Comparison of ENCODE assay signal across 19 cellular contexts in the genomic region with DNA sequence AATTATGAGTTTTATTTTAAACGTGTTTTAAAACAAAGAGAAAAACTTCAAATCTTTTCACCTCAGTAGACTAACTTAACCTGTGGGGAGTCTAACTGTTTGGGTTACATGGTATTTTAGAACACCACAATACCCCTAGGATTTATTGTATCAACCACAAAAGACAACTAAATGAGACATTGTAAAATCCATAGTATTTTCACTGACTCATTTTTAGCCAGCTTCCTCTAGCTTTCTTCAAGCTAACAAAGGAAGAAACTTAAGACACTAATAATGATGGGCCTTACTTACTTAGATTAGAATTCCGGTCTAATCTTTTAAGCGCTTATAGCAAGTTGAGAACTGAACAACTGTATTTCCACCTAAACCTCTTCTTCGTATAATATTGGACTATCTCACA.
A peak's percentile ranks its signal among the peaks of the same experiment; 100 is the strongest.
DNase-seq lines count a peak whose midpoint lies in the region; ATAC-seq and TF ChIP-seq lines count a peak whose summit lies in the region.
"Had no signal": no experiment of that assay in that cellular context is flagged by ENCODE, and none has a peak within 500 bp of the region (broad histone marks: within the 10 kb centered on the region; RNA-seq: fewer than 3 reads in every experiment).

No MANE protein-coding gene starts in this region.

- no peaks in the 10 kb centered on the region for H3K27me3 ChIP-seq in IMR-90 (ENCODE audit: control insufficient read depth, insufficient read depth, low read length)
- H3K27me3 ChIP-seq in osteoblast (ENCODE audit: insufficient read depth, low read length): no peaks in the 10 kb centered on the region
- H3K27me3 ChIP-seq: MG63 had no signal

- TF ChIP-seq POLR2A in IMR-90 (IDR thresholded peaks at IDR 0.05; ENCODE audit: low read depth, low read length): no peak

- BruUV-seq in IMR-90 (replicated peaks; lab: Mats Ljungman, UMichigan): no TSS peak

- no peak overlapping the region for H2AK5ac ChIP-seq in IMR-90 (ENCODE audit: low read depth, low read length)

- WGBS in IMR-90 (ENCODE audit: extremely low coverage in 2 of 2, insufficient read length in 1 of 2), 2 experiments: no CpG with 5 or more reads among the region's 4 CpGs

- ATAC-seq in IMR-90 (ENCODE audit: low read depth): no peak
- no peak for ATAC-seq in activated naive CD4-positive, alpha-beta T cell treated with anti-CD3 and anti-CD28 coated beads, Interleukin-2, amount 50 U/mL, for 72 hours
- ATAC-seq: A549, K562 had no signal

- no peak overlapping the region for H2BK20ac ChIP-seq in IMR-90 (ENCODE audit: low read depth, low read length)

- POLR2A ChIA-PET in IMR-90 (lab: Charles Lee; ENCODE audit: unreplicated experiment): no interaction called here

- H3K56ac ChIP-seq in IMR-90 (ENCODE audit: extremely low read depth, insufficient read depth, low read length): no peak overlapping the region

- no peak overlapping the region for H3K27ac Mint-ChIP-seq in activated naive CD4-positive, alpha-beta T cell treated with anti-CD3 and anti-CD28 coated beads, Interleukin-2, amount 50 U/mL, for 72 hours
- H3K27ac Mint-ChIP-seq: CD14-positive monocyte had no signal

- H4K91ac ChIP-seq in IMR-90 (ENCODE audit: insufficient read depth, low read depth, low read length): no peak overlapping the region

- H3K4me1 ChIP-seq in IMR-90 (ENCODE audit: control insufficient read depth, insufficient read depth, low read length) (no peaks in the 10 kb centered on the region), osteoblast (ENCODE audit: insufficient read depth, low read length) (peaks cover 13% of the 10 kb centered on the region)
- H3K4me1 ChIP-seq: A549 had no signal

- no peak overlapping the region for H2BK120ac ChIP-seq in IMR-90 (ENCODE audit: low read depth, low read length)

- no peak overlapping the region for H3K4ac ChIP-seq in IMR-90 (ENCODE audit: low read depth, low read length)

- H3K14ac ChIP-seq in IMR-90 (replicated peaks; ENCODE audit: low read depth, low read length): no peak overlapping the region

- H3K79me1 ChIP-seq in IMR-90 (ENCODE audit: low read depth in 1 of 2, low read length in 2 of 2): no peaks in the 10 kb centered on the region

- no peak overlapping the region for H3K18ac ChIP-seq in IMR-90 (ENCODE audit: low read depth, low read length)

- no peak overlapping the region for H2AK9ac ChIP-seq in IMR-90 (replicated peaks; ENCODE audit: low read depth, low read length, poor library complexity)

- H3K23ac ChIP-seq in IMR-90 (ENCODE audit: low read depth, low read length): no peak overlapping the region

- H2AFZ ChIP-seq in IMR-90 (replicated peaks; ENCODE audit: low read length, poor library complexity): no peak overlapping the region
- no peak overlapping the region for H2AFZ ChIP-seq in osteoblast (ENCODE audit: low read length)

- no peak overlapping the region for H3K9ac ChIP-seq in IMR-90 (ENCODE audit: low read depth, low read length)

- DNase-seq in AG10803 (ENCODE audit: low read depth): peak; percentile 0
- peak; percentile 33 for DNase-seq in IMR-90
- peak; percentile 58 for DNase-seq in astrocyte of the spinal cord (ENCODE audit: low read depth, low spot score)
- no peak for DNase-seq in osteoblast (ENCODE audit: insufficient read length, low spot score, missing footprints)
- no peak for DNase-seq in DMS153 (lab: John Stamatoyannopoulos, UW)
- DNase-seq in activated naive CD4-positive, alpha-beta T cell treated with anti-CD3 and anti-CD28 coated beads, Interleukin-2, amount 50 U/mL, for 72 hours (ENCODE audit: low spot score in 2 of 2): no peak
- no peak for DNase-seq in NCI-H1092 (lab: John Stamatoyannopoulos, UW)
- DNase-seq in NCI-H2227 treated with DMSO at 0.1 percent for 48 hours (lab: John Stamatoyannopoulos, UW): no peak
- DNase-seq: AML-193; DMS 273 treated with DMSO at 0.1 percent for 48 hours; MG63; NCI-H1092 treated with DMSO at 0.1 percent for 48 hours; NCI-H526; NK-92 treated with Interleukin-12 subunit alpha and Interleukin-12 subunit beta, amount 100 ng/mL, for 24 hours; SIG-M5 had no signal

- H3K36me3 ChIP-seq in IMR-90 (ENCODE audit: control insufficient read depth, insufficient read depth, low read length) (no peaks in the 10 kb centered on the region), osteoblast (ENCODE audit: insufficient read depth, low read length) (no peaks in the 10 kb centered on the region)
- H3K36me3 ChIP-seq: MG63 had no signal

- H2BK5ac ChIP-seq in IMR-90 (ENCODE audit: low read depth, low read length, poor library complexity, severe bottlenecking): no peak overlapping the region

- H3K27ac ChIP-seq in IMR-90 (ENCODE audit: insufficient read depth, low read length) (no peak overlapping the region), osteoblast (ENCODE audit: low read depth, low read length) (peak overlapping the region; percentile 69)
- H3K27ac ChIP-seq: A549, HL-60 had no signal

- no peak overlapping the region for H2BK15ac ChIP-seq in IMR-90 (ENCODE audit: low read depth, low read length)

- H3K4me2 ChIP-seq in IMR-90 (ENCODE audit: low read depth, low read length): no peak overlapping the region
- peak overlapping the region; percentile 55 for H3K4me2 ChIP-seq in osteoblast (ENCODE audit: insufficient read depth, low read length)
- H3K4me2 ChIP-seq: A549 had no signal

- H3K9me3 ChIP-seq in IMR-90 (ENCODE audit: control insufficient read depth, insufficient read depth, low read length) (no peaks in the 10 kb centered on the region), osteoblast (ENCODE audit: low read depth, low read length) (no peaks in the 10 kb centered on the region)
- H3K9me3 ChIP-seq: A549, MG63 had no signal

- no peak overlapping the region for H4K8ac ChIP-seq in IMR-90 (ENCODE audit: low read depth in 2 of 2, low read length in 2 of 2)

- H3K36me3 Mint-ChIP-seq in activated naive CD4-positive, alpha-beta T cell treated with anti-CD3 and anti-CD28 coated beads, Interleukin-2, amount 50 U/mL, for 72 hours: no peaks in the 10 kb centered on the region
- H3K36me3 Mint-ChIP-seq: CD14-positive monocyte had no signal

- intact Hi-C loops in IMR-90 (cut with micrococcal nuclease): no loop called here

- H3K79me2 ChIP-seq in osteoblast (ENCODE audit: insufficient read depth, low read length): no peaks in the 10 kb centered on the region

- dilution Hi-C loops in IMR-90 (cut with HindIII; ENCODE audit: low sequenced_read_pairs, unreplicated experiment): no loop called here

- H3K9me1 ChIP-seq in IMR-90 (ENCODE audit: insufficient read depth, low read length): no peaks in the 10 kb centered on the region

- H3K4me3 ChIP-seq in AG10803 (ENCODE audit: low read length) (no peak overlapping the region), IMR-90 (ENCODE audit: insufficient read depth, low read depth, low read length) (no peak overlapping the region), astrocyte of the spinal cord (ENCODE audit: low read depth, low read length) (no peak overlapping the region), osteoblast (ENCODE audit: insufficient read depth, low read length) (no peak overlapping the region)
- H3K4me3 ChIP-seq: A549, K562, MG63 had no signal

- TF ChIP-seq CTCF in AG10803 (conservative IDR thresholded peaks at IDR 0.05; ENCODE audit: low read length) (no peak), IMR-90 (conservative IDR thresholded peaks at IDR 0.05; ENCODE audit: low read depth, low read length) (no peak), astrocyte of the spinal cord (IDR thresholded peaks at IDR 0.05; ENCODE audit: low read depth, low read length) (no peak), osteoblast (IDR thresholded peaks at IDR 0.05; ENCODE audit: extremely low read depth, low read depth, low read length) (no peak)

- CTCF ChIA-PET in IMR-90 (lab: Yijun Ruan, JAX): no interaction called here

- TF ChIP-seq RAD21 in IMR-90 (IDR thresholded peaks at IDR 0.05; ENCODE audit: low read length): no peak

- in situ Hi-C loops in IMR-90 (cut with MboI; ENCODE audit: low sequenced_read_pairs): no loop called here
- in situ Hi-C loops in astrocyte of the spinal cord (cut with HindIII; ENCODE audit: low sequenced_read_pairs): no loop called here

- peaks cover 4 to 14% of the 10 kb centered on the region in 2 donors for H3K9me3 Mint-ChIP-seq in activated naive CD4-positive, alpha-beta T cell treated with anti-CD3 and anti-CD28 coated beads, Interleukin-2, amount 50 U/mL, for 72 hours

- H4K20me1 ChIP-seq in IMR-90 (ENCODE audit: insufficient read depth, low read length): no peaks in the 10 kb centered on the region
- no peaks in the 10 kb centered on the region for H4K20me1 ChIP-seq in osteoblast (ENCODE audit: insufficient read depth, low read length)

- no peak overlapping the region for H4K5ac ChIP-seq in IMR-90 (ENCODE audit: low read depth, low read length)

TF ChIP-seq in IMR-90, 13 proteins besides CTCF, POLR2A, EP300 and RAD21 (continues in another document):
- TF ChIP-seq MXI1 (IDR thresholded peaks at IDR 0.05; ENCODE audit: borderline replicate concordance, low read depth, low read length): no peak
- TF ChIP-seq BHLHE40 (IDR thresholded peaks at IDR 0.05; ENCODE audit: low read depth, low read length): no peak
- TF ChIP-seq, protein P1, sequence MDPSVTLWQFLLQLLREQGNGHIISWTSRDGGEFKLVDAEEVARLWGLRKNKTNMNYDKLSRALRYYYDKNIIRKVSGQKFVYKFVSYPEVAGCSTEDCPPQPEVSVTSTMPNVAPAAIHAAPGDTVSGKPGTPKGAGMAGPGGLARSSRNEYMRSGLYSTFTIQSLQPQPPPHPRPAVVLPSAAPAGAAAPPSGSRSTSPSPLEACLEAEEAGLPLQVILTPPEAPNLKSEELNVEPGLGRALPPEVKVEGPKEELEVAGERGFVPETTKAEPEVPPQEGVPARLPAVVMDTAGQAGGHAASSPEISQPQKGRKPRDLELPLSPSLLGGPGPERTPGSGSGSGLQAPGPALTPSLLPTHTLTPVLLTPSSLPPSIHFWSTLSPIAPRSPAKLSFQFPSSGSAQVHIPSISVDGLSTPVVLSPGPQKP (IDR thresholded peaks at IDR 0.05; ENCODE audit: borderline replicate concordance, low read depth, low read length): no peak
- no peak for TF ChIP-seq CHD1 (IDR thresholded peaks at IDR 0.05; ENCODE audit: low read depth, low read length)
- no peak for TF ChIP-seq MAZ (IDR thresholded peaks at IDR 0.05; ENCODE audit: borderline replicate concordance, low read depth, low read length)
- TF ChIP-seq NFE2L2 (IDR thresholded peaks at IDR 0.05; ENCODE audit: low read depth, low read length): no peak
- no peak for TF ChIP-seq MAFK (IDR thresholded peaks at IDR 0.05; ENCODE audit: low read depth, low read length)
- no peak for TF ChIP-seq RCOR1 (IDR thresholded peaks at IDR 0.05; ENCODE audit: insufficient replicate concordance, low read length)
- no peak for TF ChIP-seq FOS (IDR thresholded peaks at IDR 0.05; ENCODE audit: low read depth, low read length)
- TF ChIP-seq, protein P2, sequence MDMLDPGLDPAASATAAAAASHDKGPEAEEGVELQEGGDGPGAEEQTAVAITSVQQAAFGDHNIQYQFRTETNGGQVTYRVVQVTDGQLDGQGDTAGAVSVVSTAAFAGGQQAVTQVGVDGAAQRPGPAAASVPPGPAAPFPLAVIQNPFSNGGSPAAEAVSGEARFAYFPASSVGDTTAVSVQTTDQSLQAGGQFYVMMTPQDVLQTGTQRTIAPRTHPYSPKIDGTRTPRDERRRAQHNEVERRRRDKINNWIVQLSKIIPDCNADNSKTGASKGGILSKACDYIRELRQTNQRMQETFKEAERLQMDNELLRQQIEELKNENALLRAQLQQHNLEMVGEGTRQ (IDR thresholded peaks at IDR 0.05; ENCODE audit: low read depth, low read length): no peak

Comparison
In these comparisons a context has a peak if more than half of its experiments do, and no peak if none do; other contexts are left out.
1. DNase-seq: peak in AG10803 (single experiment), IMR-90 (single experiment) and astrocyte of the spinal cord (single experiment); none in osteoblast (single experiment), DMS153 (single experiment), activated naive CD4-positive, alpha-beta T cell treated with anti-CD3 and anti-CD28 coated beads, Interleukin-2, amount 50 U/mL, for 72 hours (0 of 2), NCI-H1092 (single experiment) and NCI-H2227 treated with DMSO at 0.1 percent for 48 hours (single experiment).